In genomic region chr19:13819242-13819641, GRCh38 we compare ENCODE assay signal across 1 cellular context.
TF ChIP-seq lines count a peak whose summit lies in the region.

No MANE protein-coding gene starts in this region.

TF ChIP-seq in SK-N-SH, 30 proteins besides CTCF, POLR2A, EP300 and RAD21:
- TF ChIP-seq SIN3A (IDR thresholded peaks at IDR 0.05; ENCODE audit: borderline replicate concordance, low read depth, low read length) (no peak), TAF1 (IDR thresholded peaks at IDR 0.05; ENCODE audit: borderline replicate concordance, low read depth, low read length) (no peak), JUND (IDR thresholded peaks at IDR 0.05) (no peak), MEF2A (IDR thresholded peaks at IDR 0.05; ENCODE audit: borderline replicate concordance, low read depth) (no peak), IRF3 (IDR thresholded peaks at IDR 0.05; ENCODE audit: low read depth, low read length) (no peak), ZBTB33 (IDR thresholded peaks at IDR 0.05; ENCODE audit: borderline replicate concordance, low read depth) (no peak), REST (IDR thresholded peaks at IDR 0.05; ENCODE audit: low read depth, low read length) (no peak)
